Comparison of ENCODE assay signal across 9 cellular contexts in genomic region chr6:26270121-26270861, GRCh38.
A peak's percentile ranks its signal among the peaks of the same experiment; 100 is the strongest.
DNase-seq lines count a peak whose midpoint lies in the region; ATAC-seq and TF ChIP-seq lines count a peak whose summit lies in the region.
"Had no signal": no experiment of that assay in that cellular context is flagged by ENCODE, and none has a peak within 500 bp of the region (broad histone marks: within the 10 kb centered on the region; RNA-seq: fewer than 3 reads in every experiment).

No MANE protein-coding gene starts in this region.

- in situ Hi-C loops in GM23248 (cut with MboI) = no loop called here
- in situ Hi-C loops in gastrocnemius medialis (cut with MboI; ENCODE audit: low sequenced_read_pairs in 4 of 4) = no loop called here

- H3K36me3 Mint-ChIP-seq in glutamatergic neuron (ENCODE audit: unreplicated experiment) = no peaks in the 10 kb centered on the region

- no peaks in the 10 kb centered on the region for H3K79me2 ChIP-seq in GM23248 (ENCODE audit: insufficient read depth)

- H3K27me3 Mint-ChIP-seq in glutamatergic neuron (ENCODE audit: unreplicated experiment) = no peaks in the 10 kb centered on the region

- TF ChIP-seq POLR2A in gastrocnemius medialis (IDR thresholded peaks at IDR 0.05) (no peak), esophagus muscularis mucosa (IDR thresholded peaks at IDR 0.05; ENCODE audit: low read depth) (no peak)

- H3K4me3 Mint-ChIP-seq in glutamatergic neuron (ENCODE audit: unreplicated experiment) = no peak overlapping the region

- H3K4me2 ChIP-seq in BLaER1 treated with 17β-estradiol and CSF1 and Interleukin-3, amounts not matched to agents 10 nM and 100 nM = peak overlapping the region; percentile 84 to 97 (median 94)
- H3K4me2 ChIP-seq in GM23248 (ENCODE audit: unreplicated experiment) = peak overlapping the region; percentile 93

- no peaks in the 10 kb centered on the region for H3K9me2 ChIP-seq in GM23248 (ENCODE audit: insufficient read depth)

- no peaks in the 10 kb centered on the region for H3K9me3 Mint-ChIP-seq in glutamatergic neuron (ENCODE audit: unreplicated experiment)

- 28 to 29% methylated on average over 13 of the region's 13 CpGs for WGBS in GM23248 (ENCODE audit: low coverage in 1 of 2, low lambda C conversion rate in 2 of 2, missing lambda C conversion rate in 2 of 2), 2 experiments
- WGBS in esophagus muscularis mucosa = 25% methylated on average over 13 of the region's 13 CpGs

- H3F3A ChIP-seq in GM23248 (ENCODE audit: insufficient read depth) = peaks cover 52% of the 10 kb centered on the region

- intact Hi-C loops in gastrocnemius medialis (cut with DNase I; ENCODE audit: low total_unique reads) (loop anchor here (10.0 kb wide), 2 partner anchors 45 to 1565 kb away; a partner anchor contains a TSS), esophagus muscularis mucosa (cut with DNase I) (loop anchor here (5.0 kb wide), 2 partner anchors 43 to 57 kb away; a partner anchor contains a TSS)

- H3K27me3 ChIP-seq in BLaER1 treated with 17β-estradiol and CSF1 and Interleukin-3, amounts not matched to agents 10 nM and 100 nM = 0 out of 22 replicates have a peak, but pooled peaks cover 0 to 5% (median 0%) of the 10 kb centered on the region in 11 experiments
- H3K27me3 ChIP-seq in GM23248 (replicated peaks; ENCODE audit: insufficient read depth) (no peaks in the 10 kb centered on the region), SJSA1 (replicated peaks) (no peaks in the 10 kb centered on the region), gastrocnemius medialis (peaks cover 59 to 67% (median 63%) of the 10 kb centered on the region in 3 donors), esophagus muscularis mucosa (peaks cover 0 to 64% (median 30%) of the 10 kb centered on the region in 4 donors)
- H3K27me3 ChIP-seq: testis had no signal

- TF ChIP-seq CTCF in glutamatergic neuron (IDR thresholded peaks at IDR 0.05; ENCODE audit: partially characterized antibody, unreplicated experiment) = no peak
- no peak for TF ChIP-seq CTCF in gastrocnemius medialis (IDR thresholded peaks at IDR 0.05 in 4 of 5, conservative IDR thresholded peaks at IDR 0.05 in 1 of 5)
- TF ChIP-seq CTCF in esophagus muscularis mucosa (IDR thresholded peaks at IDR 0.05) = no peak

- DNase-seq in GM23248 = no peak
- peak in 1 of 2 experiments; percentile 52 for DNase-seq in SJSA1 (ENCODE audit: low read depth in 1 of 2, low spot score in 2 of 2)
- no peak for DNase-seq in glutamatergic neuron
- no peak for DNase-seq in gastrocnemius medialis
- DNase-seq in esophagus muscularis mucosa (ENCODE audit: extremely low spot score) = no peak
- no peak for DNase-seq in AG08396 (ENCODE audit: low spot score)
- DNase-seq in NCI-H2196 treated with DMSO at 0.1 percent for 48 hours (lab: John Stamatoyannopoulos, UW; ENCODE audit: unreplicated experiment) = no peak

- peaks cover 32 to 43% (median 40%) of the 10 kb centered on the region in 10 experiments for H3K4me1 ChIP-seq in BLaER1 treated with 17β-estradiol and CSF1 and Interleukin-3, amounts not matched to agents 10 nM and 100 nM
- H3K4me1 ChIP-seq in GM23248 (ENCODE audit: insufficient read depth) = 0 out of 2 replicates have a peak, but pooled peaks cover 4% of the 10 kb centered on the region
- peaks cover 19% of the 10 kb centered on the region for H3K4me1 ChIP-seq in SJSA1 (replicated peaks)
- peaks cover 5 to 6% of the 10 kb centered on the region in 2 donors for H3K4me1 ChIP-seq in gastrocnemius medialis
- peaks cover 16 to 32% (median 26%) of the 10 kb centered on the region in 4 donors for H3K4me1 ChIP-seq in esophagus muscularis mucosa

- no peaks in the 10 kb centered on the region for H3K36me3 ChIP-seq in BLaER1 treated with 17β-estradiol and CSF1 and Interleukin-3, amounts not matched to agents 10 nM and 100 nM
- H3K36me3 ChIP-seq in GM23248 (ENCODE audit: low read depth) (no peaks in the 10 kb centered on the region), SJSA1 (0 out of 2 replicates have a peak, but pooled peaks cover 3% of the 10 kb centered on the region), gastrocnemius medialis (no peaks in the 10 kb centered on the region), esophagus muscularis mucosa (no peaks in the 10 kb centered on the region)

- peak overlapping the region in 9 of 11 experiments; percentile 88 to 98 (median 95); a peak in 18 of 22 replicates for H3K27ac ChIP-seq in BLaER1 treated with 17β-estradiol and CSF1 and Interleukin-3, amounts not matched to agents 10 nM and 100 nM
- H3K27ac ChIP-seq in GM23248 (peak overlapping the region; percentile 95; the same call in 1 of the 2 replicates), SJSA1 (peak overlapping the region; percentile 94), gastrocnemius medialis (no peak overlapping the region), esophagus muscularis mucosa (replicated peaks in 1 of 4) (no peak overlapping the region)
- H3K27ac ChIP-seq: testis had no signal

- peaks cover 0 to 6% (median 0%) of the 10 kb centered on the region in 11 experiments; a peak in 1 of 22 replicates for H4K20me1 ChIP-seq in BLaER1 treated with 17β-estradiol and CSF1 and Interleukin-3, amounts not matched to agents 10 nM and 100 nM
- H4K20me1 ChIP-seq in GM23248 (ENCODE audit: insufficient read depth) = no peaks in the 10 kb centered on the region

- ATAC-seq in gastrocnemius medialis = no peak

- peak overlapping the region; percentile 61 to 75 (median 70) for H3K4me3 ChIP-seq in BLaER1 treated with 17β-estradiol and CSF1 and Interleukin-3, amounts not matched to agents 10 nM and 100 nM
- H3K4me3 ChIP-seq in GM23248 (peak overlapping the region; percentile 87), SJSA1 (peak overlapping the region; percentile 52), gastrocnemius medialis (no peak overlapping the region), esophagus muscularis mucosa (peak overlapping the region in 1 of 4 donors; percentile 51)

- peak overlapping the region; percentile 43 for H3K27ac Mint-ChIP-seq in glutamatergic neuron (ENCODE audit: unreplicated experiment)

- peak overlapping the region; percentile 52 to 94 (median 92) for H3K9ac ChIP-seq in BLaER1 treated with 17β-estradiol and CSF1 and Interleukin-3, amounts not matched to agents 10 nM and 100 nM
- H3K9ac ChIP-seq in GM23248 = peak overlapping the region; percentile 87

- no peaks in the 10 kb centered on the region for H3K9me3 ChIP-seq in BLaER1 treated with 17β-estradiol and CSF1 and Interleukin-3, amounts not matched to agents 10 nM and 100 nM (replicated peaks in 1 of 11)
- H3K9me3 ChIP-seq in GM23248 (ENCODE audit: low read depth) = no peaks in the 10 kb centered on the region
- H3K9me3 ChIP-seq in SJSA1 (replicated peaks) = no peaks in the 10 kb centered on the region
- no peaks in the 10 kb centered on the region for H3K9me3 ChIP-seq in gastrocnemius medialis
- no peaks in the 10 kb centered on the region for H3K9me3 ChIP-seq in esophagus muscularis mucosa
- H3K9me3 ChIP-seq: testis had no signal

- peak overlapping the region; percentile 92 for H2AFZ ChIP-seq in GM23248

- peaks cover 6% of the 10 kb centered on the region for H3K4me1 Mint-ChIP-seq in glutamatergic neuron (ENCODE audit: low read depth, unreplicated experiment)

- TF ChIP-seq EP300 in esophagus muscularis mucosa (IDR thresholded peaks at IDR 0.05) = no peak

Comparison
In these comparisons a context has a peak if more than half of its experiments do, and no peak if none do; other contexts are left out.
1. H3K27ac ChIP-seq: peak in BLaER1 treated with 17β-estradiol and CSF1 and Interleukin-3, amounts not matched to agents 10 nM and 100 nM (9 of 11), GM23248 (single experiment) and SJSA1 (single experiment); none in gastrocnemius medialis (0 of 4) and esophagus muscularis mucosa (0 of 4).
2. H3K4me3 ChIP-seq: peak in BLaER1 treated with 17β-estradiol and CSF1 and Interleukin-3, amounts not matched to agents 10 nM and 100 nM (10 of 10), GM23248 (single experiment) and SJSA1 (single experiment); none in gastrocnemius medialis (0 of 4).